Comparison of ENCODE assay signal across 6 cellular contexts in the genomic region with DNA sequence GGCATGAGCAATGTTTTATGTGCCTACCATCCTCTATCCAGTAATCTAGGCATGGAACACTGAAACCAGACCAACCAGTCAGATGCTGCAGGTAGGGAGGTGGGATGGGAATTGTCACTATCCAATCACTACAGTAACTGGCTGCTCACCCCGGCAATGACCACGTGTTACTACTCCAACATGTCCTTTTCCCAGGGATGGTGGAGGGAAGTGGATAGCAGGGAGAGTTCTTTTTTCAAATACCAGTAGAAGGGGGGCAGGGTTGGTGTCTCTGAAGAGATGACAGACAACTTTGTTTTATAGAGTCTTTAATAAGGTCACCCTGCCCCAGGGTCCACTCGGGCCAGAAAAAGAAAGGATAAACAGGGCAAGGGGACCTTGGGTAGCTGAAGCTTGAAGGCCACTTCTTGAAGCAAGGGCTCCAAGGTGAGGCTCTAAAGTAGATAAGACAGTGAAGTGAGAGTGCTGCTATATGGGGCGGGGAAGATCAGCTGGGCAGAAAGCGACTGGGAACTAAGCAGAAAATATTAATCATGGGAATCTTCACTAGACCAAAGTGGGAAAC. TPM values are rescaled to one million over a fixed set of nuclear protein-coding genes. Genes with fewer than 3 reads are reported as not detected.
A peak's percentile ranks its signal among the peaks of the same experiment; 100 is the strongest.
DNase-seq lines count a peak whose midpoint lies in the region; ATAC-seq and TF ChIP-seq lines count a peak whose summit lies in the region.

No MANE protein-coding gene starts in this region.

- CTCF ChIA-PET in mammary epithelial cell (lab: Charles Lee; ENCODE audit: low non-redundant PET), result no interaction called here

- peaks cover 25% of the 10 kb centered on the region for H3K36me3 ChIP-seq in mammary epithelial cell (ENCODE audit: insufficient read depth, low read length)
- peaks cover 22% of the 10 kb centered on the region for H3K36me3 ChIP-seq in neural progenitor cell

- peaks cover 32% of the 10 kb centered on the region; the same call in 1 of the 2 replicates for H3K36me3 Mint-ChIP-seq in HFFc6 (ENCODE audit: low read depth)
- H3K36me3 Mint-ChIP-seq in neural progenitor cell, result peaks cover 22% of the 10 kb centered on the region

- no peak for ATAC-seq in activated CD4-positive, CD25-positive, alpha-beta regulatory T cell treated with anti-CD3 and anti-CD28 coated beads, Interleukin-2, amount 50 U/mL, for 24 hours
- ATAC-seq in HG03139 (IDR thresholded peaks at IDR 0.05; ENCODE audit: unreplicated experiment), result no peak
- ATAC-seq in HG03045 (IDR thresholded peaks at IDR 0.05; ENCODE audit: unreplicated experiment), result no peak

- TF ChIP-seq CTCF in HFFc6 (IDR thresholded peaks at IDR 0.05) (no peak), mammary epithelial cell (conservative IDR thresholded peaks at IDR 0.05 in 1 of 2, IDR thresholded peaks at IDR 0.05 in 1 of 2; ENCODE audit: extremely low read depth in 1 of 2, insufficient read depth in 1 of 2, low read depth in 1 of 2, low read length in 2 of 2) (no peak), neural progenitor cell (IDR thresholded peaks at IDR 0.05) (no peak)

- in situ Hi-C loops in mammary epithelial cell (cut with MboI; ENCODE audit: low sequenced_read_pairs in 2 of 2), result no loop called here

- H3K9me3 Mint-ChIP-seq in HFFc6 (no peaks in the 10 kb centered on the region), neural progenitor cell (no peaks in the 10 kb centered on the region)

- H3K4me3 ChIP-seq in mammary epithelial cell (replicated peaks in 1 of 3; ENCODE audit: insufficient read depth in 1 of 3, low read depth in 2 of 3, low read length in 3 of 3), result no peak overlapping the region
- H3K4me3 ChIP-seq in neural progenitor cell, result peak overlapping the region; percentile 92

- intact Hi-C loops in mammary epithelial cell (cut with micrococcal nuclease), result no loop called here

- dilution Hi-C loops in mammary epithelial cell (cut with HindIII; ENCODE audit: low sequenced_read_pairs), result no loop called here

- WGBS in mammary epithelial cell (ENCODE audit: low coverage, missing lambda C conversion rate), result 40% methylated on average over 5 of the region's 5 CpGs

- peaks cover 49% of the 10 kb centered on the region for H3K4me1 Mint-ChIP-seq in HFFc6 (ENCODE audit: low read depth)
- H3K4me1 Mint-ChIP-seq in neural progenitor cell, result peaks cover 41% of the 10 kb centered on the region

- BruUV-seq in mammary epithelial cell (replicated peaks; lab: Mats Ljungman, UMichigan), result no TSS peak

- H3K4me3 Mint-ChIP-seq in HFFc6, result peak overlapping the region; percentile 94
- H3K4me3 Mint-ChIP-seq in neural progenitor cell, result peak overlapping the region; percentile 89

- peak overlapping the region; percentile 52 for H3K4me2 ChIP-seq in mammary epithelial cell (ENCODE audit: insufficient read depth, low read depth, low read length)
- peak overlapping the region; percentile 85 for H3K4me2 ChIP-seq in neural progenitor cell

- no peaks in the 10 kb centered on the region for H3K27me3 ChIP-seq in mammary epithelial cell (ENCODE audit: insufficient read depth, low read length)
- no peaks in the 10 kb centered on the region for H3K27me3 ChIP-seq in neural progenitor cell

- peaks cover 68% of the 10 kb centered on the region for H3F3A ChIP-seq in neural progenitor cell (ENCODE audit: low read depth)

- H3K9me3 ChIP-seq in mammary epithelial cell (replicated peaks; ENCODE audit: insufficient read depth, low read length), result no peaks in the 10 kb centered on the region
- H3K9me3 ChIP-seq in neural progenitor cell (ENCODE audit: low read depth), result no peaks in the 10 kb centered on the region

- H3K27me3 Mint-ChIP-seq in HFFc6 (ENCODE audit: insufficient read depth), result peaks cover 6% of the 10 kb centered on the region
- H3K27me3 Mint-ChIP-seq in neural progenitor cell (ENCODE audit: insufficient read depth, low read depth), result peaks cover 8% of the 10 kb centered on the region

- H4K20me1 ChIP-seq in mammary epithelial cell (ENCODE audit: insufficient read depth, low read length) (peaks cover 2% of the 10 kb centered on the region), neural progenitor cell (ENCODE audit: low read depth) (peaks cover 49% of the 10 kb centered on the region)

- peak overlapping the region; percentile 91 for H3K27ac Mint-ChIP-seq in HFFc6
- H3K27ac Mint-ChIP-seq in neural progenitor cell, result peak overlapping the region; percentile 85

- DNase-seq in HFFc6, result no peak
- DNase-seq in mammary epithelial cell, result peak; percentile 64
- DNase-seq in neural progenitor cell (ENCODE audit: low spot score), result peak; percentile 49

- H3K27ac ChIP-seq in mammary epithelial cell (ENCODE audit: insufficient read depth, low read depth, low read length) (peak overlapping the region; percentile 10), neural progenitor cell (peak overlapping the region; percentile 67)

- H3K79me2 ChIP-seq in mammary epithelial cell (ENCODE audit: insufficient read depth, low read length) (peaks cover 70% of the 10 kb centered on the region), neural progenitor cell (ENCODE audit: low read depth) (peaks cover 61% of the 10 kb centered on the region)

- H2AFZ ChIP-seq in mammary epithelial cell (ENCODE audit: low read depth, low read length) (no peak overlapping the region), neural progenitor cell (replicated peaks) (no peak overlapping the region)

- H3K4me1 ChIP-seq in mammary epithelial cell (ENCODE audit: insufficient read depth, low read length) (peaks cover 22% of the 10 kb centered on the region), neural progenitor cell (peaks cover 41% of the 10 kb centered on the region)

- H3K9ac ChIP-seq in mammary epithelial cell (ENCODE audit: insufficient read depth, low read length) (no peak overlapping the region), neural progenitor cell (no peak overlapping the region)

RNA-seq across cellular contexts. Expression of gene CDH24, which starts 14.7 kb away (rescaled TPM):
- 10 to 100 TPM in 1 of 6 experiments, 1 to 10 TPM in 5; 6.4 to 11.2 (median 8.3) TPM for total RNA-seq in HFFc6 (2021; fragmentation: NEBNext Ultra II Directional; extraction: Animal tissue kit (Norgen Biotek cat#: 25700))
- total RNA-seq in mammary epithelial cell, result 1 to 10 TPM; 4.2 to 5.6 TPM
- polyA plus RNA-seq in mammary epithelial cell, result 4.2 TPM
- 1.0 TPM for polyA minus RNA-seq in mammary epithelial cell
- 15.0 and 35.9 TPM in 2 replicates for total RNA-seq in neural progenitor cell (ENCODE audit: low replicate concordance)

RNA-seq across cellular contexts. Expression of gene ACIN1, which starts 22.9 kb away (rescaled TPM):
- 100 to 1,000 TPM; 128 to 150 (median 142) TPM for total RNA-seq in HFFc6 (2021; fragmentation: NEBNext Ultra II Directional; extraction: Animal tissue kit (Norgen Biotek cat#: 25700))
- total RNA-seq in mammary epithelial cell, result 100 to 1,000 TPM in 1 of 2 donors, 10 to 100 TPM in 1; 62.0 to 148 TPM
- 64.4 TPM for polyA plus RNA-seq in mammary epithelial cell
- 70.8 TPM for polyA minus RNA-seq in mammary epithelial cell
- total RNA-seq in neural progenitor cell (ENCODE audit: low replicate concordance), result 184 and 215 TPM in 2 replicates

RNA-seq across cellular contexts. Expression of gene C14orf119, which starts 23.2 kb away (rescaled TPM):
- 100 to 1,000 TPM in 4 of 6 experiments, 10 to 100 TPM in 2; 85.0 to 117 (median 103) TPM for total RNA-seq in HFFc6 (2021; fragmentation: NEBNext Ultra II Directional; extraction: Animal tissue kit (Norgen Biotek cat#: 25700))
- 10 to 100 TPM; 39.2 to 57.6 TPM for total RNA-seq in mammary epithelial cell
- 95.1 TPM for polyA plus RNA-seq in mammary epithelial cell
- polyA minus RNA-seq in mammary epithelial cell, result 38.1 TPM
- total RNA-seq in neural progenitor cell (ENCODE audit: low replicate concordance), result 32.0 and 37.5 TPM in 2 replicates

RNA-seq across cellular contexts. Expression of gene PSMB11, which starts 30.0 kb away (rescaled TPM):
- under 1 TPM in 1 of 6 experiments, not detected in 5; 0.12 TPM for total RNA-seq in HFFc6 (2021; fragmentation: NEBNext Ultra II Directional; extraction: Animal tissue kit (Norgen Biotek cat#: 25700))
- total RNA-seq in mammary epithelial cell, result not detected
- not detected for polyA plus RNA-seq in mammary epithelial cell
- not detected for polyA minus RNA-seq in mammary epithelial cell
- not detected in 2 replicates for total RNA-seq in neural progenitor cell (ENCODE audit: low replicate concordance)

RNA-seq across cellular contexts. Expression of gene CIROP, which starts 32.7 kb away (rescaled TPM):
- not detected for total RNA-seq in HFFc6 (2021; fragmentation: NEBNext Ultra II Directional; extraction: Animal tissue kit (Norgen Biotek cat#: 25700))
- total RNA-seq in mammary epithelial cell (not detected), neural progenitor cell (ENCODE audit: low replicate concordance) (0.06 TPM in 1 of 2 replicates, not detected in the other)
- polyA plus RNA-seq in mammary epithelial cell, result not detected
- not detected for polyA minus RNA-seq in mammary epithelial cell
